ENCODE assay signal across 14 cellular contexts in genomic region chr2:27724191-27724590, GRCh38. TPM values are rescaled to one million over a fixed set of nuclear protein-coding genes. Genes with fewer than 3 reads are reported as not detected.
DNase-seq lines count a peak whose midpoint lies in the region; ATAC-seq and TF ChIP-seq lines count a peak whose summit lies in the region.
"Had no signal": no experiment of that assay in that cellular context is flagged by ENCODE, and none has a peak within 500 bp of the region (broad histone marks: within the 10 kb centered on the region; RNA-seq: fewer than 3 reads in every experiment).

No MANE protein-coding gene starts in this region.

- TF ChIP-seq POLR2A in spleen (IDR thresholded peaks at IDR 0.05): no peak

- no peak overlapping the region for H3K4me3 Mint-ChIP-seq in MCF 10A (ENCODE audit: unreplicated experiment)
- H3K4me3 Mint-ChIP-seq: activated CD4-positive, alpha-beta T cell treated with anti-CD3 and anti-CD28 coated beads for 36 hours; T-helper 1 cell treated with Interleukin-12 subunit alpha and Interleukin-12 subunit beta and Interleukin-4 antibody, amounts not matched to agents 30 μg/mL and 1 μg/mL, for 36 hours had no signal

- H3K27me3 ChIP-seq in GM23248 (replicated peaks; ENCODE audit: insufficient read depth) (no peaks in the 10 kb centered on the region), lower lobe of right lung (ENCODE audit: low read depth) (no peaks in the 10 kb centered on the region), spleen (replicated peaks in 1 of 7) (no peaks in the 10 kb centered on the region)

- H3F3A ChIP-seq in GM23248 (ENCODE audit: insufficient read depth): peaks cover 8% of the 10 kb centered on the region; the same call in 1 of the 2 replicates

- no peaks in the 10 kb centered on the region for H3K79me2 ChIP-seq in GM23248 (ENCODE audit: insufficient read depth)

- no peak overlapping the region for H3K4me2 ChIP-seq in GM23248 (ENCODE audit: unreplicated experiment)

- H3K4me3 ChIP-seq in GM23248 (no peak overlapping the region), lower lobe of right lung (no peak overlapping the region), spleen (no peak overlapping the region)

- no peak for DNase-seq in GM23248
- no peak for DNase-seq in MCF 10A (ENCODE audit: unreplicated experiment)
- no peak for DNase-seq in lower lobe of right lung
- no peak for DNase-seq in spleen
- DNase-seq in NCI-H226: no peak
- DNase-seq: activated CD4-positive, alpha-beta T cell treated with anti-CD3 and anti-CD28 coated beads for 36 hours; activated T-cell treated with anti-CD3 and anti-CD28 coated beads, Interleukin-2, amount 50 U/mL, for 48 hours; dermis blood vessel endothelial cell; DMS153; NCI-H1105 treated with DMSO at 0.1 percent for 48 hours had no signal

- no peaks in the 10 kb centered on the region for H3K9me2 ChIP-seq in GM23248 (ENCODE audit: insufficient read depth)

- H2AFZ ChIP-seq in GM23248: peak overlapping the region; percentile 2

- intact Hi-C loops in MCF 10A (cut with micrococcal nuclease): no loop called here
- intact Hi-C loops in lower lobe of right lung (cut with DNase I): no loop called here
- intact Hi-C loops in spleen (cut with DNase I; ENCODE audit: low total_unique reads): no loop called here

- no peak for TF ChIP-seq CTCF in MCF 10A (IDR thresholded peaks at IDR 0.05; ENCODE audit: unreplicated experiment)
- no peak for TF ChIP-seq CTCF in lower lobe of right lung (IDR thresholded peaks at IDR 0.05)
- TF ChIP-seq CTCF in spleen (IDR thresholded peaks at IDR 0.05 in 8 of 11, conservative IDR thresholded peaks at IDR 0.05 in 3 of 11): no peak

- ATAC-seq in lower lobe of right lung: no peak
- ATAC-seq in GM19452 (IDR thresholded peaks at IDR 0.05; ENCODE audit: unreplicated experiment): no peak
- ATAC-seq in GM21717 (IDR thresholded peaks at IDR 0.05; ENCODE audit: unreplicated experiment): no peak
- no peak for ATAC-seq in HG03378 (IDR thresholded peaks at IDR 0.05; ENCODE audit: unreplicated experiment)
- ATAC-seq: activated CD4-positive, alpha-beta T cell treated with anti-CD3 and anti-CD28 coated beads for 36 hours had no signal

- H3K9me3 ChIP-seq in GM23248 (ENCODE audit: low read depth) (no peaks in the 10 kb centered on the region), lower lobe of right lung (no peaks in the 10 kb centered on the region), spleen (no peaks in the 10 kb centered on the region)

- H3K4me1 Mint-ChIP-seq in MCF 10A (ENCODE audit: insufficient read depth, unreplicated experiment): peaks cover 24% of the 10 kb centered on the region

- no peak overlapping the region for H3K9ac ChIP-seq in GM23248

- no peaks in the 10 kb centered on the region for H3K9me3 Mint-ChIP-seq in MCF 10A (ENCODE audit: unreplicated experiment)
- H3K9me3 Mint-ChIP-seq: T-helper 1 cell treated with Interleukin-12 subunit alpha and Interleukin-12 subunit beta and Interleukin-4 antibody, amounts not matched to agents 30 μg/mL and 1 μg/mL, for 36 hours had no signal

- POLR2A ChIA-PET in MCF 10A (lab: Yijun Ruan, JAX): interaction anchor here (0.6 to 2.7 kb wide), 7 partner anchors 15 to 678 kb away, joined by 3 to 11 read pairs (median 4); no protein-coding TSS in a partner anchor

- peaks cover 35% of the 10 kb centered on the region for H3K4me1 ChIP-seq in GM23248 (ENCODE audit: insufficient read depth)
- peaks cover 47% of the 10 kb centered on the region for H3K4me1 ChIP-seq in lower lobe of right lung
- H3K4me1 ChIP-seq in spleen: peaks cover 14 to 47% (median 36%) of the 10 kb centered on the region in 6 donors

- no TSS peak for BruUV-seq in MCF 10A (replicated peaks; lab: Mats Ljungman, UMichigan)

- peak overlapping the region; percentile 73 for H3K27ac Mint-ChIP-seq in MCF 10A (ENCODE audit: low read depth, unreplicated experiment)
- H3K27ac Mint-ChIP-seq: activated CD4-positive, alpha-beta T cell treated with anti-CD3 and anti-CD28 coated beads for 36 hours; T-helper 1 cell treated with Interleukin-12 subunit alpha and Interleukin-12 subunit beta and Interleukin-4 antibody, amounts not matched to agents 30 μg/mL and 1 μg/mL, for 36 hours had no signal

- CTCF ChIA-PET in MCF 10A (lab: Yijun Ruan, JAX): interaction anchor here (0.6 to 3.0 kb wide), 21 partner anchors 8 to 729 kb away, joined by 3 to 15 read pairs (median 4); no protein-coding TSS in a partner anchor

- WGBS in GM23248 (ENCODE audit: low coverage in 1 of 2, low lambda C conversion rate in 2 of 2, missing lambda C conversion rate in 2 of 2), 2 experiments: 65 to 77% methylated on average over 3 of the region's 3 CpGs
- 80 to 91% (median 84%) methylated on average over 3 of the region's 3 CpGs for WGBS in spleen, 5 donors

- in situ Hi-C loops in GM23248 (cut with MboI): no loop called here

- no peak overlapping the region for H3K27ac ChIP-seq in GM23248
- peak overlapping the region; percentile 57 for H3K27ac ChIP-seq in lower lobe of right lung
- peak overlapping the region in 5 of 8 donors; percentile 51 to 82 (median 70) for H3K27ac ChIP-seq in spleen

- H3K36me3 Mint-ChIP-seq in MCF 10A (ENCODE audit: insufficient read depth, unreplicated experiment): no peaks in the 10 kb centered on the region

- no peaks in the 10 kb centered on the region for H3K27me3 Mint-ChIP-seq in MCF 10A (ENCODE audit: insufficient read depth, unreplicated experiment)
- H3K27me3 Mint-ChIP-seq: activated CD4-positive, alpha-beta T cell treated with anti-CD3 and anti-CD28 coated beads for 36 hours had no signal

- no peaks in the 10 kb centered on the region for H3K36me3 ChIP-seq in GM23248 (ENCODE audit: low read depth)
- H3K36me3 ChIP-seq in lower lobe of right lung: no peaks in the 10 kb centered on the region
- no peaks in the 10 kb centered on the region for H3K36me3 ChIP-seq in spleen

- H4K20me1 ChIP-seq in GM23248 (ENCODE audit: insufficient read depth): no peaks in the 10 kb centered on the region

RNA-seq across cellular contexts. Expression of gene MRPL33, which starts 47.3 kb away (rescaled TPM):
- 24.2 and 70.8 TPM in 2 replicates for total RNA-seq in GM23248 (2014; rRNA removed; shearing (Covaris generic))
- polyA plus RNA-seq in GM23248 (2016; fragmentation: Nextera tagmentation; extraction: Ambion mirVana): 338 and 340 TPM in 2 replicates
- 204 and 233 TPM in 2 replicates for total RNA-seq in MCF 10A (2022)
- 93.3 TPM for total RNA-seq in lower lobe of right lung
- 10 to 100 TPM; 48.3 to 94.6 (median 69.2) TPM for total RNA-seq in spleen
- 100 to 1,000 TPM in 2 of 3 donors, 10 to 100 TPM in 1; 95.6 to 166 (median 131) TPM for polyA plus RNA-seq in spleen
